In the genomic region with DNA sequence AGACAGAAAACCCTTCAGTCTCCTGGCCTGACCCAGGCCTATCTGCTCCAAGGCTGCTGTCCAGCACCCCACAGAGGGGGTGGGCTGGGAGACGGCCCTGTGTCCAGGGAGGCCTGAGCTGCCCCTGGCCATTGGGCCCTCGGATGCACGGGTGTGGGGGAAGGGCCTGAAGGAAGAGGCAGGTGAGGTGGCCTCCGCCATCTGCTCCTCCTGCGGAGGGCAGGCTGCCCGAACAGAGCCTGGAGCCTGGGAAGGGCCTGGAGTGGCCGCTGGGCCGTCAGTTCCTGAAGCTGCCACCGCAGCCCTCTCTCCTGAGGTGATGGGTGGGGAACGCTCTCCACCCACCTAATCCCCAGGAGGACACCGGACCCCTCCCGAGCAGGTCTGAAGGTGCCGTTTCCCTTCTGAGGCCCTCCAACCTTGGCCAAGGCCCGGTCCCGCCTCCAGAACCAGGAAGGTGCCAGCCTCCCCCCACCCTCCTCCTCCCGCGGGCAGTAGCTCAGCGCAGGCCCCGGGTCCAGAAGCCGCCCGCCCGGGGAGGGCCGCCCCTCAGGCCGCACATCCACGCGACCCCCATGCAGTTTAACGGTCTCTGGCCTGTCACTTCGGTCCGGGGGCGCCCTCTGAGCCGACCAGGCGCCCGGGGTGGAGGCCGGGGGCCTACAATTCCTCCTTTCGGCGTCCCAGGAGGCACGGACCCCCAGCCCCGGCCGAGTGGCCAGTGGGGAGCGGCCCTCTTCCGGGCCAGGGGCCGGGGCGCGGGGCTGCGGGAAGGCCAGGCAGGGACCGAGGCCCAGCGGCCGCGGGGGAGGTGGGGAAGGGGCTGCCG, we compare ENCODE assay signal across 2 cellular contexts.
TF ChIP-seq lines count a peak whose summit lies in the region.

No MANE protein-coding gene starts in this region.

TF ChIP-seq in A549, 52 proteins besides CTCF, POLR2A, EP300 and RAD21:
- no peak for TF ChIP-seq HEYL (CRISPR knock-in tag; IDR thresholded peaks at IDR 0.05)
- TF ChIP-seq, protein P1, sequence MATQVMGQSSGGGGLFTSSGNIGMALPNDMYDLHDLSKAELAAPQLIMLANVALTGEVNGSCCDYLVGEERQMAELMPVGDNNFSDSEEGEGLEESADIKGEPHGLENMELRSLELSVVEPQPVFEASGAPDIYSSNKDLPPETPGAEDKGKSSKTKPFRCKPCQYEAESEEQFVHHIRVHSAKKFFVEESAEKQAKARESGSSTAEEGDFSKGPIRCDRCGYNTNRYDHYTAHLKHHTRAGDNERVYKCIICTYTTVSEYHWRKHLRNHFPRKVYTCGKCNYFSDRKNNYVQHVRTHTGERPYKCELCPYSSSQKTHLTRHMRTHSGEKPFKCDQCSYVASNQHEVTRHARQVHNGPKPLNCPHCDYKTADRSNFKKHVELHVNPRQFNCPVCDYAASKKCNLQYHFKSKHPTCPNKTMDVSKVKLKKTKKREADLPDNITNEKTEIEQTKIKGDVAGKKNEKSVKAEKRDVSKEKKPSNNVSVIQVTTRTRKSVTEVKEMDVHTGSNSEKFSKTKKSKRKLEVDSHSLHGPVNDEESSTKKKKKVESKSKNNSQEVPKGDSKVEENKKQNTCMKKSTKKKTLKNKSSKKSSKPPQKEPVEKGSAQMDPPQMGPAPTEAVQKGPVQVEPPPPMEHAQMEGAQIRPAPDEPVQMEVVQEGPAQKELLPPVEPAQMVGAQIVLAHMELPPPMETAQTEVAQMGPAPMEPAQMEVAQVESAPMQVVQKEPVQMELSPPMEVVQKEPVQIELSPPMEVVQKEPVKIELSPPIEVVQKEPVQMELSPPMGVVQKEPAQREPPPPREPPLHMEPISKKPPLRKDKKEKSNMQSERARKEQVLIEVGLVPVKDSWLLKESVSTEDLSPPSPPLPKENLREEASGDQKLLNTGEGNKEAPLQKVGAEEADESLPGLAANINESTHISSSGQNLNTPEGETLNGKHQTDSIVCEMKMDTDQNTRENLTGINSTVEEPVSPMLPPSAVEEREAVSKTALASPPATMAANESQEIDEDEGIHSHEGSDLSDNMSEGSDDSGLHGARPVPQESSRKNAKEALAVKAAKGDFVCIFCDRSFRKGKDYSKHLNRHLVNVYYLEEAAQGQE (IDR thresholded peaks at IDR 0.05) = peak; percentile 62; the same call in 1 of the 2 replicates

TF ChIP-seq in IMR-90, 13 proteins besides CTCF, POLR2A, EP300 and RAD21:
- TF ChIP-seq RCOR1 (IDR thresholded peaks at IDR 0.05; ENCODE audit: insufficient replicate concordance, low read length) (no peak), CEBPB (IDR thresholded peaks at IDR 0.05; ENCODE audit: low read depth, low read length) (no peak), MAZ (IDR thresholded peaks at IDR 0.05; ENCODE audit: borderline replicate concordance, low read depth, low read length) (no peak), SMC3 (IDR thresholded peaks at IDR 0.05; ENCODE audit: low read depth, low read length) (no peak)
